In genomic region chr12:106157802-106158201, GRCh38 we compare ENCODE assay signal across 8 cellular contexts. TPM values are rescaled to one million over a fixed set of nuclear protein-coding genes. Genes with fewer than 3 reads are reported as not detected.
"Had no signal": no experiment of that assay in that cellular context is flagged by ENCODE, and none has a peak within 500 bp of the region (broad histone marks: within the 10 kb centered on the region; RNA-seq: fewer than 3 reads in every experiment).

No MANE protein-coding gene starts in this region.

- DNase-seq: H9, HCEC 1CT, KG1 had no signal

- H3K9me3 Mint-ChIP-seq: H9 had no signal

- ATAC-seq: GM23338, HepG2, K562 had no signal

- FAIRE-seq: H1, H54, HepG2, K562 had no signal

- H3K4me3 ChIP-seq: GM23338, K562 had no signal

- H3K4me3 Mint-ChIP-seq: GM23338, H9 had no signal

- H2AFZ ChIP-seq: GM23338 had no signal

- H3K27ac Mint-ChIP-seq: GM23338, H9 had no signal

- H3K4me2 ChIP-seq: GM23338 had no signal

RNA-seq across cellular contexts. Expression of gene NUAK1, which starts 19.0 kb away (rescaled TPM):
- polyA plus RNA-seq: K562 had no signal
